ENCODE assay signal across 15 cellular contexts in genomic region chr4:112377701-112378620, GRCh38.
DNase-seq lines count a peak whose midpoint lies in the region; ATAC-seq and TF ChIP-seq lines count a peak whose summit lies in the region.
"Had no signal": no experiment of that assay in that cellular context is flagged by ENCODE, and none has a peak within 500 bp of the region (broad histone marks: within the 10 kb centered on the region; RNA-seq: fewer than 3 reads in every experiment).

No MANE protein-coding gene starts in this region.

- CTCF ChIA-PET in activated B cell treated with CpG ODN at 0.5 μM for 24 hours (lab: Charles Lee) = interaction anchor here (2.0 kb wide), 1 partner anchor 49 kb away, joined by 5 read pairs; no protein-coding TSS in a partner anchor

- H3K27ac ChIP-seq in BLaER1 (peak overlapping the region; percentile 89), esophagus muscularis mucosa (replicated peaks in 1 of 4) (no peak overlapping the region)
- H3K27ac ChIP-seq: GM23248 had no signal

- peak overlapping the region; percentile 92 for H3K4me2 ChIP-seq in BLaER1

- H3K9ac ChIP-seq in BLaER1 = peak overlapping the region; percentile 75
- H3K9ac ChIP-seq: GM23248 had no signal

- H3K4me3 ChIP-seq in BLaER1 (peak overlapping the region; percentile 37; the same call in 1 of the 2 replicates), foreskin fibroblast (ENCODE audit: low read depth in 1 of 2, low read length in 2 of 2) (no peak overlapping the region), esophagus muscularis mucosa (no peak overlapping the region)
- H3K4me3 ChIP-seq: GM12878, GM23248 had no signal

- TF ChIP-seq EP300 in esophagus muscularis mucosa (IDR thresholded peaks at IDR 0.05) = no peak

- H3K4me3 Mint-ChIP-seq in activated B cell treated with CpG ODN at 0.5 μM for 24 hours (no peak overlapping the region), naive B cell (peak overlapping the region in 5 of 8 donors; percentile 47 to 83 (median 70))
- H3K4me3 Mint-ChIP-seq in stimulated activated naive B cell treated with anti-CD40 and anti-IgM and Interleukin-4, amounts not matched to agents 10 μg/mL and 1 μg/mL and 100 μg/mL, for 72 hours = no peak overlapping the region
- H3K4me3 Mint-ChIP-seq: CD4-positive, CD25-positive, alpha-beta regulatory T cell; H9; IgD-negative memory B cell had no signal

- no peak for TF ChIP-seq POLR2A in esophagus muscularis mucosa (IDR thresholded peaks at IDR 0.05; ENCODE audit: low read depth)

- H3K36me3 ChIP-seq in BLaER1 (no peaks in the 10 kb centered on the region), esophagus muscularis mucosa (peaks cover 0 to 28% (median 20%) of the 10 kb centered on the region in 4 donors)
- H3K36me3 ChIP-seq: BE2C had no signal

- TF ChIP-seq CTCF in activated B cell treated with CpG ODN at 0.5 μM for 24 hours (IDR thresholded peaks at IDR 0.05) (no peak), foreskin fibroblast (IDR thresholded peaks at IDR 0.05; ENCODE audit: low read depth, low read length) (no peak), esophagus muscularis mucosa (IDR thresholded peaks at IDR 0.05) (no peak)

- DNase-seq in activated B cell treated with CpG ODN at 0.5 μM for 24 hours = no peak
- no peak for DNase-seq in naive B cell
- no peak for DNase-seq in stimulated activated naive B cell treated with anti-CD40 and anti-IgM and Interleukin-4, amounts not matched to agents 10 μg/mL and 1 μg/mL and 100 μg/mL, for 72 hours
- no peak for DNase-seq in foreskin fibroblast
- no peak for DNase-seq in NCI-H2081 treated with DMSO at 0.1 percent for 48 hours (lab: John Stamatoyannopoulos, UW)
- DNase-seq in esophagus muscularis mucosa (ENCODE audit: extremely low spot score) = no peak
- DNase-seq: BE2C; Calu3; CD4-positive, CD25-positive, alpha-beta regulatory T cell; DMS 273 treated with DMSO at 0.1 percent for 48 hours; H9 had no signal

- H3K9me3 ChIP-seq in BLaER1 (peaks cover 15% of the 10 kb centered on the region), esophagus muscularis mucosa (no peaks in the 10 kb centered on the region)
- H3K9me3 ChIP-seq: BE2C had no signal

- POLR2A ChIA-PET in activated B cell treated with CpG ODN at 0.5 μM for 24 hours (lab: Charles Lee) = interaction anchor here (1.5 kb wide), 1 partner anchor 15 kb away, joined by 4 read pairs; no protein-coding TSS in a partner anchor

- peak overlapping the region; percentile 65 for H3K27ac Mint-ChIP-seq in activated B cell treated with CpG ODN at 0.5 μM for 24 hours
- H3K27ac Mint-ChIP-seq in naive B cell = peak overlapping the region; percentile 48 to 85 (median 78)
- peak overlapping the region; percentile 81 for H3K27ac Mint-ChIP-seq in stimulated activated naive B cell treated with anti-CD40 and anti-IgM and Interleukin-4, amounts not matched to agents 10 μg/mL and 1 μg/mL and 100 μg/mL, for 72 hours
- H3K27ac Mint-ChIP-seq: H9, IgD-negative memory B cell had no signal

- intact Hi-C loops in activated B cell treated with CpG ODN at 0.5 μM for 24 hours (cut with micrococcal nuclease) = loop anchor here (1.0 to 5.0 kb wide), 2 partner anchors 17 to 144 kb away; no protein-coding TSS in a partner anchor
- intact Hi-C loops in esophagus muscularis mucosa (cut with DNase I) = no loop called here

- H3K4me1 ChIP-seq in BLaER1 (peaks cover 58% of the 10 kb centered on the region), esophagus muscularis mucosa (no peaks in the 10 kb centered on the region)
- H3K4me1 ChIP-seq: BE2C had no signal

- peaks cover 32% of the 10 kb centered on the region for H3K4me1 Mint-ChIP-seq in activated B cell treated with CpG ODN at 0.5 μM for 24 hours
- H3K4me1 Mint-ChIP-seq in naive B cell = peaks cover 33 to 40% (median 35%) of the 10 kb centered on the region in 3 donors
- H3K4me1 Mint-ChIP-seq in stimulated activated naive B cell treated with anti-CD40 and anti-IgM and Interleukin-4, amounts not matched to agents 10 μg/mL and 1 μg/mL and 100 μg/mL, for 72 hours = peaks cover 35 to 47% of the 10 kb centered on the region in 2 donors

- H3K27me3 ChIP-seq in BLaER1 = no peaks in the 10 kb centered on the region
- H3K27me3 ChIP-seq in esophagus muscularis mucosa = no peaks in the 10 kb centered on the region

- H3K9me3 Mint-ChIP-seq in activated B cell treated with CpG ODN at 0.5 μM for 24 hours = peaks cover 3% of the 10 kb centered on the region
- peaks cover 0 to 2% (median 0%) of the 10 kb centered on the region in 7 donors for H3K9me3 Mint-ChIP-seq in naive B cell
- no peaks in the 10 kb centered on the region for H3K9me3 Mint-ChIP-seq in stimulated activated naive B cell treated with anti-CD40 and anti-IgM and Interleukin-4, amounts not matched to agents 10 μg/mL and 1 μg/mL and 100 μg/mL, for 72 hours
- H3K9me3 Mint-ChIP-seq: H9, IgD-negative memory B cell had no signal

- no peaks in the 10 kb centered on the region for H3K27me3 Mint-ChIP-seq in activated B cell treated with CpG ODN at 0.5 μM for 24 hours
- no peaks in the 10 kb centered on the region for H3K27me3 Mint-ChIP-seq in naive B cell
- H3K27me3 Mint-ChIP-seq in stimulated activated naive B cell treated with anti-CD40 and anti-IgM and Interleukin-4, amounts not matched to agents 10 μg/mL and 1 μg/mL and 100 μg/mL, for 72 hours = no peaks in the 10 kb centered on the region
- H3K27me3 Mint-ChIP-seq: IgD-negative memory B cell had no signal

- H4K20me1 ChIP-seq in BLaER1 = no peaks in the 10 kb centered on the region

- peaks cover 37% of the 10 kb centered on the region for H3K36me3 Mint-ChIP-seq in activated B cell treated with CpG ODN at 0.5 μM for 24 hours (ENCODE audit: low read depth)
- peaks cover 6 to 34% of the 10 kb centered on the region in 2 donors for H3K36me3 Mint-ChIP-seq in naive B cell
- H3K36me3 Mint-ChIP-seq in stimulated activated naive B cell treated with anti-CD40 and anti-IgM and Interleukin-4, amounts not matched to agents 10 μg/mL and 1 μg/mL and 100 μg/mL, for 72 hours = peaks cover 19 to 34% of the 10 kb centered on the region in 2 donors

- no peak for ATAC-seq in activated B cell treated with CpG ODN at 0.5 μM for 24 hours (ENCODE audit: low read depth)
- ATAC-seq in naive B cell (ENCODE audit: low read depth in 2 of 2) = no peak
- ATAC-seq in stimulated activated naive B cell treated with anti-CD40 and anti-IgM and Interleukin-4, amounts not matched to agents 10 μg/mL and 1 μg/mL and 100 μg/mL, for 72 hours (replicated peaks) = no peak

- 88% methylated on average over 15 of the region's 15 CpGs for WGBS in esophagus muscularis mucosa

Comparison
In these comparisons a context has a peak if more than half of its experiments do, and no peak if none do; other contexts are left out.
1. H3K4me3 Mint-ChIP-seq: peak in naive B cell (5 of 8); none in activated B cell treated with CpG ODN at 0.5 μM for 24 hours (single experiment) and stimulated activated naive B cell treated with anti-CD40 and anti-IgM and Interleukin-4, amounts not matched to agents 10 μg/mL and 1 μg/mL and 100 μg/mL, for 72 hours (0 of 2).
2. Peak in every context shown above with its lines, with median percentiles within 50 percentile points of each other: H3K27ac Mint-ChIP-seq.